In the genomic region with DNA sequence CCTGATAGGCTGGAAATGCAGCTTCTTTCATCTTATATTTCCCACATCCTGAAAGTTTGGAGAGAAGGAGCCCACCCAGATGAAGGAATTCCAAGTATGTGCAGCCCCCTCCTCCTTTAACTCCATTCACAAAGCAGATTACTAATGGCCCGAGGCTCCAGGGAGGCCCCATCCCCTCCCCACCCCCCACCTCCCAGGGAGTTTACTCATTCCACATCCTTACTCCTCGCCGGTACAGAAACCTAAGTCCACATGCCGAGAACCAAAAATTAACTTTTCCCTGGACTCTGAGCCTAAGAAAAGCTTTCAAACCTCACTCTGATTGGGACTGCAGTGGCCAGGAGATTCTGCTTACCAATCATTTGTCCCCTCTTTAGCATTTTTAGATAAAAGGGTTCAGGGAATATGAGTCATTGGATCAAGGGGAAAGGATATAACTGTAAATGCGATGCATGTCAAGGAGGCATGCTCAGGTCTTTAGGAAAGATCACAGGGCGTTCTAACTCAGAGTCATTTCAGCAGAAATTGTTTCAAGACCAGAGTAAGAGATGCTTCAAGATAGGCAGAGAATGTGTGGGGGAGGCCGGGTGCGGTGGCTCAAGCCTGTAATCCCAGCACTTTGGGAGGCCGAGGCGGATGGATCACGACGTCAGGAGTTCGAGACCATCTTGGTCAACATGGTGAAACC, we compare ENCODE assay signal across 8 cellular contexts. TPM values are rescaled to one million over a fixed set of nuclear protein-coding genes. Genes with fewer than 3 reads are reported as not detected.
DNase-seq lines count a peak whose midpoint lies in the region; ATAC-seq and TF ChIP-seq lines count a peak whose summit lies in the region.

No MANE protein-coding gene starts in this region.

- no peak for ATAC-seq in GM18873 (IDR thresholded peaks at IDR 0.05; ENCODE audit: low FRiP score, unreplicated experiment)
- no peak for ATAC-seq in GM18520 (IDR thresholded peaks at IDR 0.05; ENCODE audit: unreplicated experiment)

- TF ChIP-seq POLR2A in esophagus squamous epithelium (IDR thresholded peaks at IDR 0.05) (no peak), prostate gland (IDR thresholded peaks at IDR 0.05) (no peak)

- H3K79me2 ChIP-seq in SU-DHL-6 (ENCODE audit: insufficient read depth, low read length), result no peaks in the 10 kb centered on the region

- 69 to 86% methylated on average over 8 to 13 of the region's 13 CpGs for WGBS in esophagus squamous epithelium, 2 donors
- 80% methylated on average over 13 of the region's 13 CpGs for WGBS in prostate gland

- H3K36me3 ChIP-seq in H7 (replicated peaks; ENCODE audit: control insufficient read depth, insufficient read depth, low read length) (no peaks in the 10 kb centered on the region; the same call in 1 of the 2 replicates), SU-DHL-6 (ENCODE audit: low read length) (no peaks in the 10 kb centered on the region), esophagus squamous epithelium (no peaks in the 10 kb centered on the region), prostate gland (no peaks in the 10 kb centered on the region)

- 0 out of 2 replicates have a peak, but pooled peaks cover 5% of the 10 kb centered on the region for H3F3A ChIP-seq in SU-DHL-6 (ENCODE audit: insufficient read depth)

- H3K9ac ChIP-seq in SU-DHL-6 (ENCODE audit: low read length), result 0 out of 2 replicates have a peak overlapping the region, but pooled peaks have one; percentile 0

- H3K9me2 ChIP-seq in SU-DHL-6 (replicated peaks; ENCODE audit: insufficient read depth, low read length), result no peaks in the 10 kb centered on the region

- intact Hi-C loops in esophagus squamous epithelium (cut with DNase I), result no loop called here
- intact Hi-C loops in prostate gland (cut with DNase I), result loop anchor here (2.0 kb wide), 1 partner anchor 33 kb away; a partner anchor contains a TSS

- H3K4me2 ChIP-seq in SU-DHL-6 (ENCODE audit: low read depth, low read length, poor library complexity, severe bottlenecking), result no peak overlapping the region

- H4K20me1 ChIP-seq in SU-DHL-6 (ENCODE audit: low read depth, low read length), result no peaks in the 10 kb centered on the region

- peaks cover 12 to 67% (median 33%) of the 10 kb centered on the region in 3 donors for H3K4me1 ChIP-seq in esophagus squamous epithelium
- H3K4me1 ChIP-seq in prostate gland (replicated peaks), result no peaks in the 10 kb centered on the region

- H3K27ac ChIP-seq in SU-DHL-6 (ENCODE audit: low read depth, low read length), result no peak overlapping the region
- peak overlapping the region; percentile 23 to 89 (median 77) for H3K27ac ChIP-seq in esophagus squamous epithelium
- H3K27ac ChIP-seq in prostate gland, result peak overlapping the region; percentile 18 to 32

- no peaks in the 10 kb centered on the region for H3K9me3 ChIP-seq in SU-DHL-6 (ENCODE audit: insufficient read depth, low read length)
- no peaks in the 10 kb centered on the region for H3K9me3 ChIP-seq in esophagus squamous epithelium
- H3K9me3 ChIP-seq in prostate gland, result no peaks in the 10 kb centered on the region

- H3K4me3 ChIP-seq in H7 (ENCODE audit: insufficient read depth, low read depth, low read length), result peak overlapping the region; percentile 73
- no peak overlapping the region for H3K4me3 ChIP-seq in SU-DHL-6 (ENCODE audit: insufficient read depth, low read length, poor library complexity, severe bottlenecking)
- no peak overlapping the region for H3K4me3 ChIP-seq in esophagus squamous epithelium
- H3K4me3 ChIP-seq in prostate gland, result no peak overlapping the region

- H2AFZ ChIP-seq in SU-DHL-6 (ENCODE audit: low read depth, low read length, severe bottlenecking), result peak overlapping the region; percentile 73

- DNase-seq in H7 (peak; percentile 92), esophagus squamous epithelium (lab: John Stamatoyannopoulos, UW) (no peak), prostate gland (ENCODE audit: low spot score) (no peak)
- no peak for DNase-seq in central memory CD4-positive, alpha-beta T cell
- DNase-seq in NK-92 treated with Interleukin-12 subunit alpha and Interleukin-12 subunit beta, amount 100 ng/mL, for 24 hours (lab: John Stamatoyannopoulos, UW), result no peak

- H3K27me3 ChIP-seq in H7 (ENCODE audit: control insufficient read depth, insufficient read depth, low read length) (no peaks in the 10 kb centered on the region), SU-DHL-6 (ENCODE audit: low read length) (no peaks in the 10 kb centered on the region), esophagus squamous epithelium (no peaks in the 10 kb centered on the region), prostate gland (replicated peaks; ENCODE audit: insufficient read depth) (no peaks in the 10 kb centered on the region)

- TF ChIP-seq CTCF in SU-DHL-6 (IDR thresholded peaks at IDR 0.05; ENCODE audit: insufficient read depth, low read length, poor library complexity, severe bottlenecking), result no peak
- TF ChIP-seq CTCF in esophagus squamous epithelium (IDR thresholded peaks at IDR 0.05), result no peak
- TF ChIP-seq CTCF in prostate gland (IDR thresholded peaks at IDR 0.05), result no peak

RNA-seq across cellular contexts. Expression of a gene that starts 31.9 kb away (rescaled TPM):
- total RNA-seq in H7 (2014; rRNA removed; shearing (Covaris generic)), result 89.7 and 93.6 TPM in 2 replicates
- total RNA-seq in esophagus squamous epithelium (100 to 1,000 TPM in 2 of 4 donors, 10 to 100 TPM in 2; 57.3 to 206 (median 96.6) TPM), prostate gland (10 to 100 TPM in 1 of 2 donors, 1 to 10 TPM in 1; 4.8 to 35.3 TPM)
